26 cellular contexts compared by ENCODE assay signal in genomic region chr9:131320031-131320685, GRCh38. TPM values are rescaled to one million over a fixed set of nuclear protein-coding genes. Genes with fewer than 3 reads are reported as not detected.
A peak's percentile ranks its signal among the peaks of the same experiment; 100 is the strongest.
DNase-seq lines count a peak whose midpoint lies in the region; ATAC-seq and TF ChIP-seq lines count a peak whose summit lies in the region.
"Had no signal": no experiment of that assay in that cellular context is flagged by ENCODE, and none has a peak within 500 bp of the region (broad histone marks: within the 10 kb centered on the region; RNA-seq: fewer than 3 reads in every experiment).

No MANE protein-coding gene starts in this region.

- no peak overlapping the region for H3K4me2 ChIP-seq in neuronal stem cell (ENCODE audit: insufficient read depth, low read length, poor library complexity, severe bottlenecking)

- DNase-seq in NCI-H82 (lab: John Stamatoyannopoulos, UW) (peak; percentile 61), NCI-H82 treated with DMSO at 0.1 percent for 48 hours (lab: John Stamatoyannopoulos, UW; ENCODE audit: unreplicated experiment) (no peak), neuronal stem cell (ENCODE audit: low spot score) (no peak), upper lobe of right lung (peak; percentile 60)
- no peak for DNase-seq in activated CD4-positive, CD25-positive, alpha-beta regulatory T cell treated with anti-CD3 and anti-CD28 coated beads, Interleukin-2, amount 50 U/mL, for 72 hours
- DNase-seq: 8988T; activated CD4-positive, alpha-beta T cell treated with anti-CD3 and anti-CD28 coated beads for 48 hours; activated naive CD8-positive, alpha-beta T cell treated with anti-CD3 and anti-CD28 coated beads, Interleukin-2, amount 10 ng/mL, durations not matched to agents 7 days and 5 days; COR-L47; DND-41; effector CD8-positive, alpha-beta T cell; erythroblast; HFFc6; MG63; naive thymus-derived CD8-positive, alpha-beta T cell; NCI-H146; NCI-H748 treated with DMSO at 0.1 percent for 48 hours; OCI-M1; SIG-M5 had no signal

- H2AFZ ChIP-seq in neuronal stem cell (ENCODE audit: low read length): peak overlapping the region; percentile 45

- TF ChIP-seq CTCF in gastroesophageal sphincter (IDR thresholded peaks at IDR 0.05) (no peak), upper lobe of right lung (IDR thresholded peaks at IDR 0.05) (no peak)

- no peak overlapping the region for H4K91ac ChIP-seq in neuronal stem cell (ENCODE audit: low read depth, low read length, poor library complexity)

- H3K4me1 ChIP-seq in gastroesophageal sphincter (no peaks in the 10 kb centered on the region), neuronal stem cell (ENCODE audit: control insufficient read depth in 2 of 2, insufficient read depth in 1 of 2, low read depth in 1 of 2, low read length in 2 of 2) (no peaks in the 10 kb centered on the region), upper lobe of right lung (no peaks in the 10 kb centered on the region)
- H3K4me1 ChIP-seq: pancreas had no signal

- H2BK12ac ChIP-seq in neuronal stem cell (ENCODE audit: low read length): no peak overlapping the region

- H2BK15ac ChIP-seq in neuronal stem cell (ENCODE audit: low read length): no peak overlapping the region

- H3K14ac ChIP-seq in neuronal stem cell (ENCODE audit: low read length): no peak overlapping the region

- ATAC-seq in gastroesophageal sphincter (peak; percentile 89), upper lobe of right lung (no peak), GM21526 (IDR thresholded peaks at IDR 0.05; ENCODE audit: low FRiP score, unreplicated experiment) (no peak)
- ATAC-seq in activated T-helper 17 cell treated with anti-CD3 and anti-CD28 coated beads, Interleukin-2, amount 50 U/mL, for 72 hours (replicated peaks): no peak
- ATAC-seq: K562; naive thymus-derived CD8-positive, alpha-beta T cell had no signal

- H2BK5ac ChIP-seq in neuronal stem cell (ENCODE audit: low read length): no peak overlapping the region

- intact Hi-C loops in upper lobe of right lung (cut with DNase I): no loop called here

- H2BK120ac ChIP-seq in neuronal stem cell (ENCODE audit: low read depth, low read length): no peak overlapping the region

- H3K9me3 ChIP-seq in gastroesophageal sphincter: no peaks in the 10 kb centered on the region
- H3K9me3 ChIP-seq in neuronal stem cell (replicated peaks in 1 of 2; ENCODE audit: control insufficient read depth in 2 of 2, insufficient read depth in 1 of 2, low read depth in 1 of 2, low read length in 2 of 2): no peaks in the 10 kb centered on the region
- H3K9me3 ChIP-seq in upper lobe of right lung: no peaks in the 10 kb centered on the region
- H3K9me3 ChIP-seq: MG63, pancreas had no signal

- H3K9ac ChIP-seq in neuronal stem cell (ENCODE audit: low read depth, low read length, poor library complexity): no peak overlapping the region

- H3K18ac ChIP-seq in neuronal stem cell (ENCODE audit: low read length): peak overlapping the region; percentile 12

- no peaks in the 10 kb centered on the region for H3K36me3 ChIP-seq in gastroesophageal sphincter
- H3K36me3 ChIP-seq in neuronal stem cell (replicated peaks in 1 of 2; ENCODE audit: control insufficient read depth in 2 of 2, insufficient read depth in 2 of 2, low read length in 2 of 2): no peaks in the 10 kb centered on the region
- H3K36me3 ChIP-seq in upper lobe of right lung: no peaks in the 10 kb centered on the region
- H3K36me3 ChIP-seq: MG63, pancreas had no signal

- no peak overlapping the region for H3K4me3 Mint-ChIP-seq in activated T-helper 17 cell treated with anti-CD3 and anti-CD28 coated beads, Interleukin-2, amount 50 U/mL, for 72 hours
- H3K4me3 Mint-ChIP-seq: activated naive CD8-positive, alpha-beta T cell treated with anti-CD3 and anti-CD28 coated beads, Interleukin-2, amount 10 ng/mL, durations not matched to agents 7 days and 5 days; HFFc6; naive thymus-derived CD8-positive, alpha-beta T cell had no signal

- H3K79me1 ChIP-seq in neuronal stem cell (ENCODE audit: low read depth, low read length): no peaks in the 10 kb centered on the region

- H3K9me3 Mint-ChIP-seq in activated T-helper 17 cell treated with anti-CD3 and anti-CD28 coated beads, Interleukin-2, amount 50 U/mL, for 72 hours: no peaks in the 10 kb centered on the region
- H3K9me3 Mint-ChIP-seq: activated naive CD8-positive, alpha-beta T cell treated with anti-CD3 and anti-CD28 coated beads, Interleukin-2, amount 10 ng/mL, durations not matched to agents 7 days and 5 days; HFFc6; naive thymus-derived CD8-positive, alpha-beta T cell had no signal

- TF ChIP-seq EP300 in gastroesophageal sphincter (IDR thresholded peaks at IDR 0.05): no peak

- H3K27me3 Mint-ChIP-seq in activated T-helper 17 cell treated with anti-CD3 and anti-CD28 coated beads, Interleukin-2, amount 50 U/mL, for 72 hours: no peaks in the 10 kb centered on the region

- H3K27me3 ChIP-seq in gastroesophageal sphincter (peaks cover 28% of the 10 kb centered on the region), neuronal stem cell (ENCODE audit: control insufficient read depth in 3 of 3, insufficient read depth in 3 of 3, low read depth in 1 of 3, low read length in 3 of 3) (peaks cover 0 to 5% (median 0%) of the 10 kb centered on the region in 3 experiments), upper lobe of right lung (no peaks in the 10 kb centered on the region)
- H3K27me3 ChIP-seq: MG63, pancreas had no signal

- H3K36me3 Mint-ChIP-seq in activated T-helper 17 cell treated with anti-CD3 and anti-CD28 coated beads, Interleukin-2, amount 50 U/mL, for 72 hours (ENCODE audit: low read depth): no peaks in the 10 kb centered on the region
- H3K36me3 Mint-ChIP-seq: activated naive CD8-positive, alpha-beta T cell treated with anti-CD3 and anti-CD28 coated beads, Interleukin-2, amount 10 ng/mL, durations not matched to agents 7 days and 5 days; naive thymus-derived CD8-positive, alpha-beta T cell had no signal

- H3K27ac ChIP-seq in gastroesophageal sphincter (peak overlapping the region in 2 of 4 donors; percentile 53 to 61), neuronal stem cell (replicated peaks; ENCODE audit: low read length) (no peak overlapping the region), upper lobe of right lung (no peak overlapping the region)
- H3K27ac ChIP-seq: pancreas had no signal

- H3K4ac ChIP-seq in neuronal stem cell (ENCODE audit: low read length): no peak overlapping the region

- no peak for TF ChIP-seq POLR2A in gastroesophageal sphincter (IDR thresholded peaks at IDR 0.05)

- H3K4me3 ChIP-seq in gastroesophageal sphincter (no peak overlapping the region), neuronal stem cell (ENCODE audit: low read length in 2 of 2) (no peak overlapping the region), upper lobe of right lung (no peak overlapping the region)
- H3K4me3 ChIP-seq: K562, MG63, pancreas had no signal

- no peaks in the 10 kb centered on the region for H3K4me1 Mint-ChIP-seq in activated T-helper 17 cell treated with anti-CD3 and anti-CD28 coated beads, Interleukin-2, amount 50 U/mL, for 72 hours
- H3K4me1 Mint-ChIP-seq: activated naive CD8-positive, alpha-beta T cell treated with anti-CD3 and anti-CD28 coated beads, Interleukin-2, amount 10 ng/mL, durations not matched to agents 7 days and 5 days; naive thymus-derived CD8-positive, alpha-beta T cell had no signal

- no peak overlapping the region for H3K27ac Mint-ChIP-seq in activated T-helper 17 cell treated with anti-CD3 and anti-CD28 coated beads, Interleukin-2, amount 50 U/mL, for 72 hours
- H3K27ac Mint-ChIP-seq: activated naive CD8-positive, alpha-beta T cell treated with anti-CD3 and anti-CD28 coated beads, Interleukin-2, amount 10 ng/mL, durations not matched to agents 7 days and 5 days; HFFc6; naive thymus-derived CD8-positive, alpha-beta T cell had no signal

- 27 to 59% methylated on average over 6 to 8 of the region's 19 CpGs for whole genome bisulfite sequencing in gastroesophageal sphincter (ENCODE audit: low coverage in 1 of 2), 2 donors
- WGBS in neuronal stem cell (ENCODE audit: extremely low coverage in 2 of 2, insufficient read length in 2 of 2, insufficient replicate concordance in 1 of 2), 2 donors: no CpG with 5 or more reads among the region's 19 CpGs

- peak overlapping the region; percentile 47 for H2AK5ac ChIP-seq in neuronal stem cell (ENCODE audit: low read depth, low read length)

- H4K8ac ChIP-seq in neuronal stem cell (ENCODE audit: low read depth, low read length): no peak overlapping the region

- H3K23ac ChIP-seq in neuronal stem cell (ENCODE audit: low read depth, low read length, poor library complexity): no peak overlapping the region

RNA-seq across cellular contexts. Expression of gene PLPP7, which starts 30.6 kb away (rescaled TPM):
- total RNA-seq in gastroesophageal sphincter (10 to 100 TPM in 3 of 4 donors, 1 to 10 TPM in 1; 9.7 to 21.1 (median 12.0) TPM), upper lobe of right lung (1.5 TPM)
- 4.2 TPM for polyA plus RNA-seq in neuronal stem cell (2013, experiment 1 of 2)
- 4.1 TPM for polyA plus RNA-seq in neuronal stem cell (2013, experiment 2 of 2)
- not detected for total RNA-seq in activated T-helper 17 cell treated with anti-CD3 and anti-CD28 coated beads, Interleukin-2, amount 50 U/mL, for 72 hours
- total RNA-seq: HT-29; T-helper 1 cell treated with Interleukin-12 subunit alpha and Interleukin-12 subunit beta and Interleukin-4 antibody, amounts not matched to agents 30 ng/mL and 1 ng/mL, for 36 hours had no signal

RNA-seq across cellular contexts. Expression of gene FAM78A, which starts 43.8 kb away (rescaled TPM):
- total RNA-seq in gastroesophageal sphincter (1 to 10 TPM in 3 of 4 donors, under 1 TPM in 1; 0.78 to 5.4 (median 2.9) TPM), upper lobe of right lung (14.8 TPM)
- polyA plus RNA-seq in neuronal stem cell (2013, experiment 1 of 2): 2.7 TPM
- polyA plus RNA-seq in neuronal stem cell (2013, experiment 2 of 2): 2.5 TPM
- 10 to 100 TPM; 29.1 to 50.2 TPM for total RNA-seq in activated T-helper 17 cell treated with anti-CD3 and anti-CD28 coated beads, Interleukin-2, amount 50 U/mL, for 72 hours

Comparison
In these comparisons a context has a peak if more than half of its experiments do, and no peak if none do; other contexts are left out.
1. DNase-seq: peak in NCI-H82 (single experiment) and upper lobe of right lung (single experiment); none in NCI-H82 treated with DMSO at 0.1 percent for 48 hours (single experiment), neuronal stem cell (single experiment) and activated CD4-positive, CD25-positive, alpha-beta regulatory T cell treated with anti-CD3 and anti-CD28 coated beads, Interleukin-2, amount 50 U/mL, for 72 hours (single experiment).